ENCODE assay signal across 11 cellular contexts in the genomic region with DNA sequence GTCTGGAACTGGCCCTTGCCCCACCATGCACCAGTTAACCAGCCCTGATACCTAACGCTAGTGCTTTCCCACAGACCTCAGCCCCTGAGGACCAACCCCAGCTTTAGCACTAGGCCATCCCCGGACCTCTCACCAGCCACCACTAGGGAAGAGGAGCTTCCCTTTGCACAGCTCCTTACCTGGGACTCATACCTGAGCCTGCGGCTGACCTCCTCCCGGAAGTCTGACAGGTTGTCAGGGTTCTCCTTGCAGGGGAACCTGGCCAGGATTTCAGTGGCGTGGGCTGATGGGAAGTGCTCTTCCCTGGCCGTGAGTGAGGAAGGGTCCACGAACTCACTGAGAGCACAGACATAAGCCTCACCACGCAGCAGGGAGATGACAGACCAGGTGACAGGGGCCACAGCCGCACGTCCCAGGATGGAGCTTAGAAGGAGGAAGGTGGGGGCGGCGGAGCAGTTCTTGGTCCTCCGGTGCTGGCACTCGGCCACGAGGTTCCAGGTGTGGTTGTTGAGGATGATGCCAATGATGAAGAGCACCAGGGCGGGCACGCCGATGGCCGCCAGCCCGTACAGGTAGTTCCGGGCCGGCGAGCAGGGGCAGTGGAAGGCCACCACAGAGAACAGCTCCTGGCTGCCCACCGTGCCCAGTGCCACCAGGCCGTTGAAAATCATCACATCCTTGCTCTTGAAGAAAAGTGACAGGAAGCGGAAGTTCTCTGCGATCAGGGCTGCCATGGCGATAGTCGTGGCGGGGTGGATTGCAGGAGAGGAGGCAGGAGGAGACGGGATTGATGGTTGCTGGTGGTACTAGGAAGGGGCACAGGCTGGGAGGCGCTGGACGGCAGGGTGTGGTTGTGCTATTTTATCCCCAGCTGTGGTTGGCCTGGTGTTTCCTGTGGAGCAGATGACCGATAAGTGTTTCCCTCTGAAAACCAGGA. TPM values are rescaled to one million over a fixed set of nuclear protein-coding genes. Genes with fewer than 3 reads are reported as not detected.
DNase-seq lines count a peak whose midpoint lies in the region; ATAC-seq lines count a peak whose summit lies in the region.
"Had no signal": no experiment of that assay in that cellular context is flagged by ENCODE, and none has a peak within 500 bp of the region (broad histone marks: within the 10 kb centered on the region; RNA-seq: fewer than 3 reads in every experiment).

No MANE protein-coding gene starts in this region.

- H3K9me3 Mint-ChIP-seq in T-helper 1 cell treated with Interleukin-12 subunit alpha and Interleukin-12 subunit beta and Interleukin-4 antibody, amounts not matched to agents 30 μg/mL and 1 μg/mL, for 36 hours, result no peaks in the 10 kb centered on the region
- H3K9me3 Mint-ChIP-seq in activated naive CD8-positive, alpha-beta T cell (ENCODE audit: low read depth), result no peaks in the 10 kb centered on the region
- H3K9me3 Mint-ChIP-seq in stimulated activated naive CD8-positive, alpha-beta T cell treated with anti-CD3 and anti-CD28 coated beads, Interleukin-15, amount 100 ng/mL, for 72 hours, result no peaks in the 10 kb centered on the region

- peak overlapping the region; percentile 88 for H3K4me3 Mint-ChIP-seq in T-helper 1 cell treated with Interleukin-12 subunit alpha and Interleukin-12 subunit beta and Interleukin-4 antibody, amounts not matched to agents 30 μg/mL and 1 μg/mL, for 36 hours
- H3K4me3 Mint-ChIP-seq in activated naive CD8-positive, alpha-beta T cell, result peak overlapping the region; percentile 64
- no peak overlapping the region for H3K4me3 Mint-ChIP-seq in stimulated activated naive CD8-positive, alpha-beta T cell treated with anti-CD3 and anti-CD28 coated beads, Interleukin-15, amount 100 ng/mL, for 72 hours

- H3K27ac ChIP-seq in right cardiac atrium (ENCODE audit: low read length) (peak overlapping the region; percentile 28), trophoblast cell (ENCODE audit: low read depth, low read length) (no peak overlapping the region)

- DNase-seq in T-helper 1 cell (no peak), right cardiac atrium (peak; percentile 50 to 79 (median 74)), OCI-M1 (lab: John Stamatoyannopoulos, UW) (no peak), NCI-H1417 (lab: John Stamatoyannopoulos, UW) (no peak), trophoblast cell (no peak)
- DNase-seq in stimulated activated naive CD8-positive, alpha-beta T cell treated with anti-CD3 and anti-CD28 coated beads, Interleukin-15, amount 100 ng/mL, for 72 hours, result no peak
- DNase-seq: 8988T had no signal

- H3K4ac ChIP-seq in trophoblast cell (ENCODE audit: low read depth, low read length), result no peak overlapping the region

- no peak overlapping the region for H2AFZ ChIP-seq in trophoblast cell (ENCODE audit: insufficient read depth, low read length, poor library complexity)

- H2AK5ac ChIP-seq in trophoblast cell (ENCODE audit: low read length), result no peak overlapping the region

- ATAC-seq in right cardiac atrium, result no peak
- ATAC-seq in stimulated activated naive CD8-positive, alpha-beta T cell treated with anti-CD3 and anti-CD28 coated beads, Interleukin-15, amount 100 ng/mL, for 72 hours, result no peak

- peaks cover 51% of the 10 kb centered on the region for H3K4me1 Mint-ChIP-seq in T-helper 1 cell treated with Interleukin-12 subunit alpha and Interleukin-12 subunit beta and Interleukin-4 antibody, amounts not matched to agents 30 μg/mL and 1 μg/mL, for 36 hours (ENCODE audit: low read depth)
- peaks cover 40% of the 10 kb centered on the region for H3K4me1 Mint-ChIP-seq in activated naive CD8-positive, alpha-beta T cell (ENCODE audit: low read depth)
- H3K4me1 Mint-ChIP-seq in stimulated activated naive CD8-positive, alpha-beta T cell treated with anti-CD3 and anti-CD28 coated beads, Interleukin-15, amount 100 ng/mL, for 72 hours, result peaks cover 48% of the 10 kb centered on the region

- H2BK120ac ChIP-seq in trophoblast cell (ENCODE audit: insufficient read depth, low read length, poor library complexity), result no peak overlapping the region

- peaks cover 50% of the 10 kb centered on the region for H3K36me3 Mint-ChIP-seq in T-helper 1 cell treated with Interleukin-12 subunit alpha and Interleukin-12 subunit beta and Interleukin-4 antibody, amounts not matched to agents 30 μg/mL and 1 μg/mL, for 36 hours (ENCODE audit: low read depth)
- H3K36me3 Mint-ChIP-seq in activated naive CD8-positive, alpha-beta T cell, result no peaks in the 10 kb centered on the region

- H3K4me3 ChIP-seq in right cardiac atrium (ENCODE audit: low read length), result no peak overlapping the region
- no peak overlapping the region for H3K4me3 ChIP-seq in trophoblast cell (ENCODE audit: low read depth, low read length)

- no peak overlapping the region for H2BK5ac ChIP-seq in trophoblast cell (ENCODE audit: low read depth, low read length, poor library complexity)

- H3K9me3 ChIP-seq in right cardiac atrium (ENCODE audit: control insufficient read depth, low read length) (no peaks in the 10 kb centered on the region), trophoblast cell (ENCODE audit: insufficient read depth, low read depth, low read length) (peaks cover 2% of the 10 kb centered on the region)

- H2BK12ac ChIP-seq in trophoblast cell (ENCODE audit: low read length), result no peak overlapping the region

- peaks cover 28 to 40% of the 10 kb centered on the region in 2 experiments for H3K36me3 ChIP-seq in trophoblast cell (ENCODE audit: control insufficient read depth in 1 of 2, insufficient read depth in 2 of 2, low read length in 2 of 2)

- H3K18ac ChIP-seq in trophoblast cell (ENCODE audit: low read length), result no peak overlapping the region

- WGBS in right cardiac atrium, result 76% methylated on average over 34 of the region's 34 CpGs
- no CpG with 5 or more reads among the region's 34 CpGs for WGBS in trophoblast cell (ENCODE audit: extremely low coverage, insufficient coverage, insufficient read length)

- H3K79me1 ChIP-seq in trophoblast cell (ENCODE audit: low read length), result peaks cover 5% of the 10 kb centered on the region

- H3K14ac ChIP-seq in trophoblast cell (ENCODE audit: low read length), result no peak overlapping the region

- intact Hi-C loops in right cardiac atrium (cut with DNase I), result no loop called here

- H3K23ac ChIP-seq in trophoblast cell (ENCODE audit: low read length), result no peak overlapping the region

- H3K9ac ChIP-seq in trophoblast cell (ENCODE audit: low read length), result no peak overlapping the region

- H3K27ac Mint-ChIP-seq in T-helper 1 cell treated with Interleukin-12 subunit alpha and Interleukin-12 subunit beta and Interleukin-4 antibody, amounts not matched to agents 30 μg/mL and 1 μg/mL, for 36 hours, result peak overlapping the region; percentile 46
- H3K27ac Mint-ChIP-seq in activated naive CD8-positive, alpha-beta T cell, result peak overlapping the region; percentile 76
- peak overlapping the region; percentile 2 to 30 for H3K27ac Mint-ChIP-seq in stimulated activated naive CD8-positive, alpha-beta T cell treated with anti-CD3 and anti-CD28 coated beads, Interleukin-15, amount 100 ng/mL, for 72 hours

- H3K4me2 ChIP-seq in trophoblast cell (ENCODE audit: low read length), result no peak overlapping the region

- no peak overlapping the region for H4K8ac ChIP-seq in trophoblast cell (ENCODE audit: low read depth, low read length)

- H3K27me3 Mint-ChIP-seq in T-helper 1 cell treated with Interleukin-12 subunit alpha and Interleukin-12 subunit beta and Interleukin-4 antibody, amounts not matched to agents 30 μg/mL and 1 μg/mL, for 36 hours (ENCODE audit: low read depth), result no peaks in the 10 kb centered on the region
- H3K27me3 Mint-ChIP-seq in activated naive CD8-positive, alpha-beta T cell, result no peaks in the 10 kb centered on the region
- no peaks in the 10 kb centered on the region for H3K27me3 Mint-ChIP-seq in stimulated activated naive CD8-positive, alpha-beta T cell treated with anti-CD3 and anti-CD28 coated beads, Interleukin-15, amount 100 ng/mL, for 72 hours

- H3K27me3 ChIP-seq in right cardiac atrium (ENCODE audit: control insufficient read depth, insufficient read depth) (no peaks in the 10 kb centered on the region), trophoblast cell (ENCODE audit: insufficient read depth, low read length) (no peaks in the 10 kb centered on the region)

- no peak overlapping the region for H4K91ac ChIP-seq in trophoblast cell (ENCODE audit: low read depth, low read length)

- H3K4me1 ChIP-seq in right cardiac atrium (ENCODE audit: control insufficient read depth, insufficient read depth, low read length) (peaks cover 26% of the 10 kb centered on the region), trophoblast cell (ENCODE audit: control insufficient read depth in 1 of 2, insufficient read depth in 2 of 2, low read length in 2 of 2) (peaks cover 10 to 11% of the 10 kb centered on the region in 2 experiments)

- no peak overlapping the region for H4K12ac ChIP-seq in trophoblast cell (ENCODE audit: low read depth, low read length)

- H3K79me2 ChIP-seq in trophoblast cell (ENCODE audit: control insufficient read depth, insufficient read depth, low read length, poor library complexity), result no peaks in the 10 kb centered on the region

RNA-seq across cellular contexts. Expression of gene CALHM2, which starts 2.7 kb away (rescaled TPM):
- 10 to 100 TPM; 24.6 to 31.9 (median 30.3) TPM for total RNA-seq in right cardiac atrium
- polyA plus RNA-seq in right cardiac atrium, result 22.1 TPM
- 8.8 and 10.1 TPM in 2 replicates for polyA plus RNA-seq in trophoblast cell (2013)

RNA-seq across cellular contexts. Expression of gene CALHM1, which starts 9.2 kb away (rescaled TPM):
- total RNA-seq in right cardiac atrium, result not detected
- not detected for polyA plus RNA-seq in right cardiac atrium
- polyA plus RNA-seq in trophoblast cell (2013), result 0.01 TPM in 1 of 2 replicates, not detected in the other
- total RNA-seq: LHCN-M2, mucosa of gallbladder had no signal

RNA-seq across cellular contexts. Expression of gene CALHM3, which starts 29.6 kb away (rescaled TPM):
- total RNA-seq in right cardiac atrium, result not detected
- not detected for polyA plus RNA-seq in right cardiac atrium
- polyA plus RNA-seq in trophoblast cell (2013), result 0.33 and 0.36 TPM in 2 replicates
- total RNA-seq: LHCN-M2, mucosa of gallbladder had no signal

RNA-seq across cellular contexts. Expression of gene NEURL1, which starts 44.0 kb away (rescaled TPM):
- total RNA-seq in right cardiac atrium, result under 1 TPM; 0.11 to 0.20 (median 0.14) TPM
- polyA plus RNA-seq in right cardiac atrium, result 0.16 TPM
- 197 and 211 TPM in 2 replicates for polyA plus RNA-seq in trophoblast cell (2013)

RNA-seq across cellular contexts. Expression of gene PDCD11, which starts 53.0 kb away (rescaled TPM):
- total RNA-seq in right cardiac atrium, result 10 to 100 TPM in 3 of 4 donors, 1 to 10 TPM in 1; 9.4 to 15.7 (median 12.1) TPM
- 7.6 TPM for polyA plus RNA-seq in right cardiac atrium
- polyA plus RNA-seq in trophoblast cell (2013), result 20.4 and 20.9 TPM in 2 replicates

Comparison
In these comparisons a context has a peak if more than half of its experiments do, and no peak if none do; other contexts are left out.
1. H3K27ac Mint-ChIP-seq: peak in every context shown above with its lines; median percentile 76 in activated naive CD8-positive, alpha-beta T cell; 46 in T-helper 1 cell treated with Interleukin-12 subunit alpha and Interleukin-12 subunit beta and Interleukin-4 antibody, amounts not matched to agents 30 μg/mL and 1 μg/mL, for 36 hours; 16 in stimulated activated naive CD8-positive, alpha-beta T cell treated with anti-CD3 and anti-CD28 coated beads, Interleukin-15, amount 100 ng/mL, for 72 hours.
2. H3K4me3 Mint-ChIP-seq: peak in T-helper 1 cell treated with Interleukin-12 subunit alpha and Interleukin-12 subunit beta and Interleukin-4 antibody, amounts not matched to agents 30 μg/mL and 1 μg/mL, for 36 hours (single experiment) and activated naive CD8-positive, alpha-beta T cell (single experiment); none in stimulated activated naive CD8-positive, alpha-beta T cell treated with anti-CD3 and anti-CD28 coated beads, Interleukin-15, amount 100 ng/mL, for 72 hours (0 of 2).
3. DNase-seq: peak in right cardiac atrium (3 of 3); none in T-helper 1 cell (0 of 5), stimulated activated naive CD8-positive, alpha-beta T cell treated with anti-CD3 and anti-CD28 coated beads, Interleukin-15, amount 100 ng/mL, for 72 hours (0 of 2), OCI-M1 (single experiment), NCI-H1417 (0 of 3) and trophoblast cell (0 of 2).